Comparison of ENCODE assay signal across 1 cellular context in the genomic region with DNA sequence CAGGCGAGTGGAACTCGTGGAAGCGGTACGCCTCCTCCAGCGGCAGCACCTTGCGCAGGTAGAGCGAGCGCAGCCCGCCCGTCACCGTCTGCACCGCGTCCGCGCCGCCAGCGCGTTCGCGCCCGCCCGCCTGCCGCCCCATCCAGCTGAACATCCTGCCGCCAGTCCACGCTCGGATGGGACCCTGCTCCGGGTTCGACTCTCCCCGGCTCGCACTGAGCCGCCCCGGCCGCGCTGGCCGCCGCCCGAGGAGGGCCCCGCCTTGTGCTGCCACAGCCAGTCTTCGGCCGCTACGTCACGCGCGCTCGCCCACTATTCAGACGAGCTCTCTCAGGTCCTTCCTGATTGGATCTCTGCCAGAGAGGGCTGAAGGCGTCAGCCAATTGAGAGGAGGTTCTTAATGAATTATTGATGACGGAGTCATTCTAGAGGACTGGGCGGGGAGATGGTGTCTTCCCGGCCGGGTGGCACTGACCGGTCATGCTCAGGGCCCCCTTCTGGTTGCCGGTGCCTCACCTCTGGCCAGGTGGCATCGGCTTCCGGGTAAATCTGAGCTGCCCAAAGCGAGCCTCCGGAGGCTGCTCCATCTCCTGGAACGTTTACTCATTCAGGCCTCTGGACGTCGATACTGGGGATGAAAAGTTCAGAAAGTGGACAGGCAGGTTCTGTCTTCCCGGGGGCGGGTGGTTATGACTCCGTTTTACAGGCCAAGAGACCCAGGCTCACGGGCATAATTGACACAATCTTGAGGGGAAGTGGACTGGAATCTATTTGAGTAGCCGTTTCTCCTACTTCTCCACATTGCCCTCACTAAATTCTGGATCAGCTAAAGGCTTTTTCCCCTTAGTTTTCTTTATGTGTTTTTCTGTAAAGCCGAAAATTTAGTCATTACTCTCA.
A peak's percentile ranks its signal among the peaks of the same experiment; 100 is the strongest.
TF ChIP-seq lines count a peak whose summit lies in the region.

EHD4 (minus strand) TSS at position 217 of the 897 bp plus-strand sequence; CDS start at position 154, 63 bp downstream.

TF ChIP-seq in K562, 482 proteins besides CTCF, POLR2A, EP300 and RAD21 (continued from another document and continues in another):
- TF ChIP-seq KLF10 (CRISPR knock-in tag; IDR thresholded peaks at IDR 0.05), result no peak
- no peak for TF ChIP-seq LEF1 (IDR thresholded peaks at IDR 0.05)
- TF ChIP-seq PHB (CRISPR knock-in tag; IDR thresholded peaks at IDR 0.05), result no peak; the same call in 1 of the 2 replicates
- peak; percentile 84 for TF ChIP-seq MYNN (IDR thresholded peaks at IDR 0.05)
- no peak for TF ChIP-seq MYNN (CRISPR knock-in tag; IDR thresholded peaks at IDR 0.05)
- no peak for TF ChIP-seq RBM34 (IDR thresholded peaks at IDR 0.05; ENCODE audit: borderline replicate concordance, insufficient read depth, low read length)
- TF ChIP-seq IRF2 (CRISPR knock-in tag; IDR thresholded peaks at IDR 0.05), result no peak
- TF ChIP-seq YBX1 (IDR thresholded peaks at IDR 0.05), result no peak
- TF ChIP-seq SREBF1 (IDR thresholded peaks at IDR 0.05; ENCODE audit: borderline replicate concordance, low read depth, low read length), result no peak
- no peak for TF ChIP-seq MTA2 (IDR thresholded peaks at IDR 0.05; ENCODE audit: low read depth)
- 0 out of 2 replicates have a peak, but pooled peaks have one; percentile 3 for TF ChIP-seq MXI1 (IDR thresholded peaks at IDR 0.05; ENCODE audit: low read depth, low read length)
- TF ChIP-seq ZNF311 (CRISPR knock-in tag; IDR thresholded peaks at IDR 0.05), result no peak
- TF ChIP-seq E2F1 (CRISPR knock-in tag; IDR thresholded peaks at IDR 0.05), result no peak
- no peak for TF ChIP-seq BRD4 (IDR thresholded peaks at IDR 0.05)
- no peak for TF ChIP-seq NCOA6 (IDR thresholded peaks at IDR 0.05)
- no peak for TF ChIP-seq SMARCB1 (IDR thresholded peaks at IDR 0.05; ENCODE audit: insufficient read length, low read depth)
- no peak for TF ChIP-seq ESRRB (CRISPR knock-in tag; IDR thresholded peaks at IDR 0.05; ENCODE audit: borderline replicate concordance)
- no peak for TF ChIP-seq NR4A1 (CRISPR knock-in tag; IDR thresholded peaks at IDR 0.05)
- peak; percentile 44 for TF ChIP-seq NR4A1 (tag; IDR thresholded peaks at IDR 0.05)
- TF ChIP-seq CHD2 (IDR thresholded peaks at IDR 0.05; ENCODE audit: low read depth, low read length), result peak; percentile 65
- TF ChIP-seq RERE (CRISPR knock-in tag; IDR thresholded peaks at IDR 0.05; ENCODE audit: borderline replicate concordance), result no peak
- TF ChIP-seq NFIX (CRISPR knock-in tag; IDR thresholded peaks at IDR 0.05; ENCODE audit: low read depth), result no peak
- TF ChIP-seq FOS (IDR thresholded peaks at IDR 0.05; ENCODE audit: extremely low read depth, insufficient read length), result peak; percentile 89
- no peak for TF ChIP-seq NUFIP1 (IDR thresholded peaks at IDR 0.05; ENCODE audit: partially characterized antibody)
- no peak for TF ChIP-seq FOXA1 (IDR thresholded peaks at IDR 0.05; ENCODE audit: borderline replicate concordance)
- TF ChIP-seq CREB5 (CRISPR knock-in tag; IDR thresholded peaks at IDR 0.05), result no peak
- 0 out of 2 replicates have a peak, but pooled peaks have one; percentile 41 for TF ChIP-seq ZNF766 (CRISPR knock-in tag; conservative IDR thresholded peaks at IDR 0.05)
- no peak for TF ChIP-seq ZSCAN32 (CRISPR knock-in tag; IDR thresholded peaks at IDR 0.05)
- TF ChIP-seq KAT2B (IDR thresholded peaks at IDR 0.05; ENCODE audit: low read depth, low read length), result no peak
- no peak for TF ChIP-seq CHAMP1 (IDR thresholded peaks at IDR 0.05)
- TF ChIP-seq POLR2AphosphoS2 (IDR thresholded peaks at IDR 0.05; ENCODE audit: low read length), result no peak
- peak; percentile 45 to 73; a peak in 3 of 4 replicates for TF ChIP-seq MNT (conservative IDR thresholded peaks at IDR 0.05)
- TF ChIP-seq CHD1 (IDR thresholded peaks at IDR 0.05; ENCODE audit: low read length), result peak; percentile 81
- TF ChIP-seq, protein P1, sequence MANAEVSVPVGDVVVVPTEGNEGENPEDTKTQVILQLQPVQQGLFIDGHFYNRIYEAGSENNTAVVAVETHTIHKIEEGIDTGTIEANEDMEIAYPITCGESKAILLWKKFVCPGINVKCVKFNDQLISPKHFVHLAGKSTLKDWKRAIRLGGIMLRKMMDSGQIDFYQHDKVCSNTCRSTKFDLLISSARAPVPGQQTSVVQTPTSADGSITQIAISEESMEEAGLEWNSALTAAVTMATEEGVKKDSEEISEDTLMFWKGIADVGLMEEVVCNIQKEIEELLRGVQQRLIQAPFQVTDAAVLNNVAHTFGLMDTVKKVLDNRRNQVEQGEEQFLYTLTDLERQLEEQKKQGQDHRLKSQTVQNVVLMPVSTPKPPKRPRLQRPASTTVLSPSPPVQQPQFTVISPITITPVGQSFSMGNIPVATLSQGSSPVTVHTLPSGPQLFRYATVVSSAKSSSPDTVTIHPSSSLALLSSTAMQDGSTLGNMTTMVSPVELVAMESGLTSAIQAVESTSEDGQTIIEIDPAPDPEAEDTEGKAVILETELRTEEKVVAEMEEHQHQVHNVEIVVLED (CRISPR knock-in tag; IDR thresholded peaks at IDR 0.05), result no peak
- peak; percentile 60 for TF ChIP-seq NFIC (IDR thresholded peaks at IDR 0.05)
- TF ChIP-seq ZNF12 (CRISPR knock-in tag; IDR thresholded peaks at IDR 0.05), result no peak
- TF ChIP-seq RUNX1 (IDR thresholded peaks at IDR 0.05; ENCODE audit: low read depth), result no peak
- no peak for TF ChIP-seq GTF3C2 (IDR thresholded peaks at IDR 0.05; ENCODE audit: borderline replicate concordance, extremely low read depth, insufficient read length)
- peak; percentile 23 for TF ChIP-seq BRD9 (IDR thresholded peaks at IDR 0.05; ENCODE audit: low read depth, partially characterized antibody)
- TF ChIP-seq FOXP1 (CRISPR knock-in tag; IDR thresholded peaks at IDR 0.05), result no peak
- TF ChIP-seq ZC3H8 (IDR thresholded peaks at IDR 0.05), result no peak
- no peak for TF ChIP-seq SNIP1 (IDR thresholded peaks at IDR 0.05; ENCODE audit: low read depth)
- peak; percentile 92 for TF ChIP-seq RBFOX2 (IDR thresholded peaks at IDR 0.05; ENCODE audit: low read depth, low read length)
- no peak for TF ChIP-seq ZBTB7A (IDR thresholded peaks at IDR 0.05; ENCODE audit: borderline replicate concordance, control insufficient read depth, low read depth, low read length)
- TF ChIP-seq FOXK1 (CRISPR knock-in tag; IDR thresholded peaks at IDR 0.05; ENCODE audit: borderline replicate concordance), result no peak
- TF ChIP-seq ZNF232 (CRISPR knock-in tag; IDR thresholded peaks at IDR 0.05), result no peak
- TF ChIP-seq MYC (IDR thresholded peaks at IDR 0.05; ENCODE audit: low read depth, low read length), result peak; percentile 76
- no peak for TF ChIP-seq MYC (CRISPR knock-in tag; IDR thresholded peaks at IDR 0.05; ENCODE audit: borderline replicate concordance, low read depth)
